8 cellular contexts compared by ENCODE assay signal in genomic region chr14:102775855-102776760, GRCh38. TPM values are rescaled to one million over a fixed set of nuclear protein-coding genes. Genes with fewer than 3 reads are reported as not detected.
DNase-seq lines count a peak whose midpoint lies in the region; ATAC-seq and TF ChIP-seq lines count a peak whose summit lies in the region.

No MANE protein-coding gene starts in this region.

- no peak for DNase-seq in CD4-positive, alpha-beta memory T cell
- DNase-seq in adrenal gland = peak; percentile 36 to 65 (median 47)
- DNase-seq in immature natural killer cell = peak in 2 of 3 donors; percentile 3 to 10
- DNase-seq in stimulated activated naive B cell treated with anti-CD40 and anti-IgM and Interleukin-4, amounts not matched to agents 10 μg/mL and 1 μg/mL and 100 μg/mL, for 72 hours = no peak
- DNase-seq in NCI-H1436 (lab: John Stamatoyannopoulos, UW) = no peak
- DNase-seq in LoVo (ENCODE audit: low spot score) = no peak
- no peak for DNase-seq in T1000 (lab: John Stamatoyannopoulos, UW)

- H3K27ac Mint-ChIP-seq in CD4-positive, alpha-beta memory T cell = peak overlapping the region; percentile 92 to 98 (median 96)
- H3K27ac Mint-ChIP-seq in immature natural killer cell = peak overlapping the region; percentile 85 to 94 (median 88)
- peak overlapping the region; percentile 96 for H3K27ac Mint-ChIP-seq in stimulated activated naive B cell treated with anti-CD40 and anti-IgM and Interleukin-4, amounts not matched to agents 10 μg/mL and 1 μg/mL and 100 μg/mL, for 72 hours

- CTCF ChIA-PET in CD4-positive, alpha-beta memory T cell (lab: Charles Lee; ENCODE audit: partially characterized antibody) = interaction anchor here (1.2 to 1.7 kb wide), 4 partner anchors 42 to 120 kb away, joined by 4 to 10 read pairs (median 4); no protein-coding TSS in a partner anchor

- peak overlapping the region; percentile 72 to 94 (median 82) for H3K4me3 Mint-ChIP-seq in CD4-positive, alpha-beta memory T cell
- peak overlapping the region; percentile 72 to 87 (median 80) for H3K4me3 Mint-ChIP-seq in immature natural killer cell
- H3K4me3 Mint-ChIP-seq in stimulated activated naive B cell treated with anti-CD40 and anti-IgM and Interleukin-4, amounts not matched to agents 10 μg/mL and 1 μg/mL and 100 μg/mL, for 72 hours = peak overlapping the region; percentile 77 to 87

- TF ChIP-seq POLR2A in adrenal gland (IDR thresholded peaks at IDR 0.05) = no peak

- intact Hi-C loops in CD4-positive, alpha-beta memory T cell (cut with micrococcal nuclease) = loop anchor here (1.0 to 10.0 kb wide), 5 partner anchors 31 to 689 kb away; partner anchors contain the start of genes CDC42BPB, HSP90AA1 and RCOR1
- intact Hi-C loops in adrenal gland (cut with DNase I) = loop anchor here in 1 of 2 donors (5.0 kb wide), 1 partner anchor 141 kb away; no protein-coding TSS in a partner anchor

- peaks cover 51% of the 10 kb centered on the region for H3K4me1 ChIP-seq in CD4-positive, alpha-beta memory T cell (ENCODE audit: insufficient read depth, low read length)
- peaks cover 28% of the 10 kb centered on the region for H3K4me1 ChIP-seq in HUES48 (ENCODE audit: control insufficient read depth, insufficient read depth, low read length)
- H3K4me1 ChIP-seq in adrenal gland (replicated peaks in 1 of 2) = peaks cover 0 to 23% of the 10 kb centered on the region in 2 donors

- peak in 1 of 2 donors; percentile 8 for ATAC-seq in stimulated activated naive B cell treated with anti-CD40 and anti-IgM and Interleukin-4, amounts not matched to agents 10 μg/mL and 1 μg/mL and 100 μg/mL, for 72 hours (replicated peaks)

- 78 to 91% (median 83%) methylated on average over 21 to 22 of the region's 22 CpGs for WGBS in adrenal gland, 4 donors

- H3K36me3 ChIP-seq in CD4-positive, alpha-beta memory T cell (ENCODE audit: insufficient read depth, low read length) = no peaks in the 10 kb centered on the region
- H3K36me3 ChIP-seq in HUES48 (ENCODE audit: control insufficient read depth, insufficient read depth, low read length) = no peaks in the 10 kb centered on the region
- H3K36me3 ChIP-seq in adrenal gland (replicated peaks in 1 of 2) = no peaks in the 10 kb centered on the region

- H3K27me3 Mint-ChIP-seq in CD4-positive, alpha-beta memory T cell = peaks cover 0 to 3% of the 10 kb centered on the region in 2 donors
- H3K27me3 Mint-ChIP-seq in immature natural killer cell (ENCODE audit: low read depth in 3 of 3) = peaks cover 11 to 31% (median 13%) of the 10 kb centered on the region in 3 donors
- H3K27me3 Mint-ChIP-seq in stimulated activated naive B cell treated with anti-CD40 and anti-IgM and Interleukin-4, amounts not matched to agents 10 μg/mL and 1 μg/mL and 100 μg/mL, for 72 hours = no peaks in the 10 kb centered on the region

- peaks cover 0 to 8% (median 0%) of the 10 kb centered on the region in 8 donors for H3K9me3 Mint-ChIP-seq in CD4-positive, alpha-beta memory T cell
- H3K9me3 Mint-ChIP-seq in immature natural killer cell = no peaks in the 10 kb centered on the region
- H3K9me3 Mint-ChIP-seq in stimulated activated naive B cell treated with anti-CD40 and anti-IgM and Interleukin-4, amounts not matched to agents 10 μg/mL and 1 μg/mL and 100 μg/mL, for 72 hours = peaks cover 4 to 5% of the 10 kb centered on the region in 2 donors

- H3K4me3 ChIP-seq in CD4-positive, alpha-beta memory T cell (ENCODE audit: low read length in 2 of 2) = peak overlapping the region in 1 of 2 donors; percentile 33
- peak overlapping the region; percentile 42; the same call in 1 of the 2 replicates for H3K4me3 ChIP-seq in HUES48 (ENCODE audit: low read depth, low read length)
- H3K4me3 ChIP-seq in adrenal gland = peak overlapping the region in 1 of 4 donors; percentile 32

- no peaks in the 10 kb centered on the region for H3K9me3 ChIP-seq in CD4-positive, alpha-beta memory T cell (ENCODE audit: control insufficient read depth in 1 of 2, low read length in 2 of 2)
- H3K9me3 ChIP-seq in HUES48 (ENCODE audit: control insufficient read depth, insufficient read depth, low read length) = no peaks in the 10 kb centered on the region
- no peaks in the 10 kb centered on the region for H3K9me3 ChIP-seq in adrenal gland (replicated peaks in 1 of 3)

- TF ChIP-seq CTCF in adrenal gland (IDR thresholded peaks at IDR 0.05) = no peak

- H3K9ac ChIP-seq in HUES48 (ENCODE audit: low read depth, low read length) = no peak overlapping the region

- H3K36me3 Mint-ChIP-seq in CD4-positive, alpha-beta memory T cell = peaks cover 4 to 17% of the 10 kb centered on the region in 2 donors
- H3K36me3 Mint-ChIP-seq in immature natural killer cell = peaks cover 0 to 4% (median 0%) of the 10 kb centered on the region in 3 donors
- peaks cover 24 to 35% of the 10 kb centered on the region in 2 donors for H3K36me3 Mint-ChIP-seq in stimulated activated naive B cell treated with anti-CD40 and anti-IgM and Interleukin-4, amounts not matched to agents 10 μg/mL and 1 μg/mL and 100 μg/mL, for 72 hours

- POLR2A ChIA-PET in CD4-positive, alpha-beta memory T cell (lab: Charles Lee; ENCODE audit: partially characterized antibody) = interaction anchor here (0.7 to 0.9 kb wide), 2 partner anchors 55 to 128 kb away, joined by 3 read pairs; no protein-coding TSS in a partner anchor

- H3K4me1 Mint-ChIP-seq in CD4-positive, alpha-beta memory T cell = peaks cover 35 to 65% (median 45%) of the 10 kb centered on the region in 4 donors
- H3K4me1 Mint-ChIP-seq in immature natural killer cell = peaks cover 16 to 30% of the 10 kb centered on the region in 2 donors
- peaks cover 54 to 81% of the 10 kb centered on the region in 2 donors for H3K4me1 Mint-ChIP-seq in stimulated activated naive B cell treated with anti-CD40 and anti-IgM and Interleukin-4, amounts not matched to agents 10 μg/mL and 1 μg/mL and 100 μg/mL, for 72 hours

- no peaks in the 10 kb centered on the region for H3K27me3 ChIP-seq in CD4-positive, alpha-beta memory T cell (ENCODE audit: insufficient read depth, low read length)
- H3K27me3 ChIP-seq in HUES48 (ENCODE audit: control insufficient read depth, insufficient read depth, low read length) = peaks cover 17% of the 10 kb centered on the region
- H3K27me3 ChIP-seq in adrenal gland = no peaks in the 10 kb centered on the region

- H3K27ac ChIP-seq in CD4-positive, alpha-beta memory T cell (ENCODE audit: low read depth, low read length) = peak overlapping the region; percentile 74
- H3K27ac ChIP-seq in HUES48 (ENCODE audit: low read depth, low read length) (peak overlapping the region; percentile 12), adrenal gland (peak overlapping the region in 4 of 5 donors; percentile 22 to 90 (median 64))

RNA-seq across cellular contexts. Expression of gene TRAF3, which starts 1.1 kb away (rescaled TPM):
- 10 to 100 TPM; 43.4 to 44.8 TPM for total RNA-seq in CD4-positive, alpha-beta memory T cell
- 10 to 100 TPM; 14.9 to 21.0 TPM for polyA plus RNA-seq in CD4-positive, alpha-beta memory T cell
- total RNA-seq in adrenal gland = 10 to 100 TPM in 6 of 8 donors, 1 to 10 TPM in 2; 8.6 to 14.5 (median 11.8) TPM
- polyA plus RNA-seq in adrenal gland (1 to 10 TPM; 3.7 to 9.3 (median 5.1) TPM), immature natural killer cell (10 to 100 TPM in 1 of 3 donors, 1 to 10 TPM in 2; 9.2 to 12.8 (median 9.3) TPM)

Comparison
In these comparisons a context has a peak if more than half of its experiments do, and no peak if none do; other contexts are left out.
1. DNase-seq: peak in adrenal gland (7 of 7) and immature natural killer cell (2 of 3); none in CD4-positive, alpha-beta memory T cell (0 of 5), stimulated activated naive B cell treated with anti-CD40 and anti-IgM and Interleukin-4, amounts not matched to agents 10 μg/mL and 1 μg/mL and 100 μg/mL, for 72 hours (single experiment), NCI-H1436 (single experiment), LoVo (single experiment) and T1000 (single experiment).
2. H3K27ac ChIP-seq: peak in every context shown above with its lines; median percentile 74 in CD4-positive, alpha-beta memory T cell; 64 in adrenal gland; 12 in HUES48.
3. Peak in every context shown above with its lines, with median percentiles within 50 percentile points of each other: H3K27ac Mint-ChIP-seq and H3K4me3 Mint-ChIP-seq.